ENCODE assay signal across 22 cellular contexts in the genomic region with DNA sequence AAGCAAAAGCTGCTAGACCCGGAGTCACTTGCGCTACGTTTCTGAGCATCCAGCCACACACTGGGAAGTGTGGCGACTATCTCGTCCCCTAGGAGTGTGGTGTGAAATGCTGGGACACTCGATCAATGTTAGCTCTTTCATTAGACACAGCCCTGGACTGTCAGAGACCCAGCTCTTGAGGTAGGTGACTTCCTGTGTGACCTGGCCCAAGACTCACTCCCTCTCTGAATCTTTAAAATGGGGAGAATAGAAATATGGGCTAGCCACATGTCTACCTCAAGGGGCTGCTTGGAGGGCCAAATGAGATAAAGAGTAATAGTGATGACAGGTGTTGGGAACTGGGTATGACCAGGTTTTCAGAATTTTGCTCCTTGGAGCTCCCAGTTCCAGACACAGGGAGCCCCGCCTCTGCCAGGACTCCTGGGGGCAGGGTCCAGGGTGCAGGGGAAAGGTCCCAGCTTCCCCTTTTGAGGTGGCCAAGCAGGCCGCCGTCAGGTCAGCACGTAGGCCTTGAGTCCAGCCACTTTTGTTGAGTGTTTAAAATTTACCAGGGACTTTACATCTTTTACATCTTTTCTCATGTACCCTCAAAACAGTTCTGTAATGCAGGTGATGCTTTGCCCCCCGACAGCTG.
"Had no signal": no experiment of that assay in that cellular context is flagged by ENCODE, and none has a peak within 500 bp of the region (broad histone marks: within the 10 kb centered on the region; RNA-seq: fewer than 3 reads in every experiment).

No MANE protein-coding gene starts in this region.

- H3K4me1 ChIP-seq: body of pancreas had no signal

- H3K27ac Mint-ChIP-seq: activated B cell treated with CpG ODN at 0.5 μM for 24 hours; activated CD4-positive, alpha-beta memory T cell treated with anti-CD3 and anti-CD28 coated beads, Interleukin-2, amount 10 ng/mL, durations not matched to agents 7 days and 5 days; activated CD8-positive, alpha-beta memory T cell treated with anti-CD3 and anti-CD28 coated beads, Interleukin-2, amount 10 ng/mL, durations not matched to agents 7 days and 5 days; activated naive CD8-positive, alpha-beta T cell treated with anti-CD3 and anti-CD28 coated beads for 36 hours; activated T-helper 17 cell treated with anti-CD3 and anti-CD28 coated beads, Interleukin-2, amount 50 U/mL, for 72 hours; natural killer cell treated with Interleukin-12 subunit alpha and Interleukin-12 subunit beta and Interleukin-15 and Interleukin-18, amount 100 ng/mL, for 72 hours; progenitor cell of endocrine pancreas; stimulated activated naive CD8-positive, alpha-beta T cell treated with anti-CD3 and anti-CD28 coated beads, Interleukin-15, Interleukin-2, amounts not matched to agents 100 ng/mL and 50 ng/mL, for 24 hours; T-cell had no signal

- H3K27me3 Mint-ChIP-seq: activated B cell treated with CpG ODN at 0.5 μM for 24 hours; activated CD4-positive, alpha-beta memory T cell treated with anti-CD3 and anti-CD28 coated beads, Interleukin-2, amount 10 ng/mL, durations not matched to agents 7 days and 5 days; activated CD8-positive, alpha-beta memory T cell treated with anti-CD3 and anti-CD28 coated beads, Interleukin-2, amount 10 ng/mL, durations not matched to agents 7 days and 5 days; activated T-helper 17 cell treated with anti-CD3 and anti-CD28 coated beads, Interleukin-2, amount 50 U/mL, for 72 hours; natural killer cell treated with Interleukin-12 subunit alpha and Interleukin-12 subunit beta and Interleukin-15 and Interleukin-18, amount 100 ng/mL, for 72 hours; progenitor cell of endocrine pancreas; stimulated activated naive CD8-positive, alpha-beta T cell treated with anti-CD3 and anti-CD28 coated beads, Interleukin-15, Interleukin-2, amounts not matched to agents 100 ng/mL and 50 ng/mL, for 24 hours had no signal

- H3K27ac ChIP-seq: body of pancreas, coronary artery, gastrocnemius medialis, heart left ventricle had no signal

- H3K36me3 ChIP-seq: gastrocnemius medialis had no signal

- H3K9me3 ChIP-seq: body of pancreas, gastrocnemius medialis, testis had no signal

- H3K4me1 Mint-ChIP-seq: activated B cell treated with CpG ODN at 0.5 μM for 24 hours; activated CD4-positive, alpha-beta memory T cell treated with anti-CD3 and anti-CD28 coated beads, Interleukin-2, amount 10 ng/mL, durations not matched to agents 7 days and 5 days; activated CD8-positive, alpha-beta memory T cell treated with anti-CD3 and anti-CD28 coated beads, Interleukin-2, amount 10 ng/mL, durations not matched to agents 7 days and 5 days; T-cell had no signal

- H3K4me3 ChIP-seq: body of pancreas, coronary artery, gastrocnemius medialis, heart left ventricle, testis had no signal

- H3K4me3 Mint-ChIP-seq: activated B cell treated with CpG ODN at 0.5 μM for 24 hours; activated CD4-positive, alpha-beta memory T cell treated with anti-CD3 and anti-CD28 coated beads, Interleukin-2, amount 10 ng/mL, durations not matched to agents 7 days and 5 days; activated CD8-positive, alpha-beta memory T cell treated with anti-CD3 and anti-CD28 coated beads, Interleukin-2, amount 10 ng/mL, durations not matched to agents 7 days and 5 days; activated naive CD8-positive, alpha-beta T cell treated with anti-CD3 and anti-CD28 coated beads for 36 hours; activated T-helper 17 cell treated with anti-CD3 and anti-CD28 coated beads, Interleukin-2, amount 50 U/mL, for 72 hours; natural killer cell treated with Interleukin-12 subunit alpha and Interleukin-12 subunit beta and Interleukin-15 and Interleukin-18, amount 100 ng/mL, for 72 hours; stimulated activated naive CD8-positive, alpha-beta T cell treated with anti-CD3 and anti-CD28 coated beads, Interleukin-15, Interleukin-2, amounts not matched to agents 100 ng/mL and 50 ng/mL, for 24 hours; T-cell had no signal

- H3K27me3 ChIP-seq: body of pancreas, gastrocnemius medialis, heart left ventricle, testis had no signal

- H3K9me3 Mint-ChIP-seq: activated CD4-positive, alpha-beta memory T cell treated with anti-CD3 and anti-CD28 coated beads, Interleukin-2, amount 10 ng/mL, durations not matched to agents 7 days and 5 days had no signal

- DNase-seq: activated B cell treated with CpG ODN at 0.5 μM for 24 hours; activated CD4-positive, alpha-beta memory T cell treated with anti-CD3 and anti-CD28 coated beads, Interleukin-2, amount 10 ng/mL, durations not matched to agents 7 days and 5 days; activated CD4-positive, alpha-beta T cell treated with anti-CD3 and anti-CD28 coated beads for 48 hours; activated CD8-positive, alpha-beta memory T cell treated with anti-CD3 and anti-CD28 coated beads, Interleukin-2, amount 10 ng/mL, durations not matched to agents 7 days and 5 days; activated naive CD4-positive, alpha-beta T cell; activated naive CD8-positive, alpha-beta T cell treated with anti-CD3 and anti-CD28 coated beads for 36 hours; activated T-cell treated with anti-CD3 and anti-CD28 coated beads, Interleukin-2, amount 50 U/mL, for 1 hour; amniotic stem cell; body of pancreas; central memory CD4-positive, alpha-beta T cell; gastrocnemius medialis; kidney glomerular epithelial cell; stimulated activated CD4-positive, alpha-beta T cell treated with anti-CD3 and anti-CD28 coated beads, Interleukin-2, amount 100 ng/mL, for 48 hours; T-cell had no signal

- H3K36me3 Mint-ChIP-seq: activated CD8-positive, alpha-beta memory T cell treated with anti-CD3 and anti-CD28 coated beads, Interleukin-2, amount 10 ng/mL, durations not matched to agents 7 days and 5 days; T-cell had no signal

- ATAC-seq: activated CD8-positive, alpha-beta memory T cell treated with anti-CD3 and anti-CD28 coated beads, Interleukin-2, amount 10 ng/mL, durations not matched to agents 7 days and 5 days; activated T-helper 17 cell treated with anti-CD3 and anti-CD28 coated beads, Interleukin-2, amount 50 U/mL, for 72 hours; body of pancreas; esophagus mucosa; gastrocnemius medialis; natural killer cell treated with Interleukin-12 subunit alpha and Interleukin-12 subunit beta and Interleukin-15 and Interleukin-18, amount 100 ng/mL, for 72 hours; T-cell had no signal
